19 cellular contexts compared by ENCODE assay signal in genomic region chr5:135007749-135008363, GRCh38. TPM values are rescaled to one million over a fixed set of nuclear protein-coding genes. Genes with fewer than 3 reads are reported as not detected.
"Had no signal": no experiment of that assay in that cellular context is flagged by ENCODE, and none has a peak within 500 bp of the region (broad histone marks: within the 10 kb centered on the region; RNA-seq: fewer than 3 reads in every experiment).

No MANE protein-coding gene starts in this region.

- H3K9me3 ChIP-seq: esophagus muscularis mucosa, gastrocnemius medialis, left ventricle myocardium inferior, lower lobe of right lung, ovary, right atrium auricular region had no signal

- ATAC-seq: gastrocnemius medialis, lower lobe of right lung had no signal

- H3K27me3 ChIP-seq: esophagus muscularis mucosa, gastrocnemius medialis, ovary, right atrium auricular region had no signal

- H3K27ac ChIP-seq: dorsolateral prefrontal cortex, epithelial cell of prostate, esophagus muscularis mucosa, gastrocnemius medialis, left ventricle myocardium inferior, lower lobe of right lung, ovary, right atrium auricular region had no signal

- H3K4me3 ChIP-seq: dorsolateral prefrontal cortex, esophagus muscularis mucosa, gastrocnemius medialis, left ventricle myocardium inferior, lower lobe of right lung, ovary, right atrium auricular region had no signal

- H3K4me1 ChIP-seq: gastrocnemius medialis, lower lobe of right lung, right atrium auricular region had no signal

- H3K36me3 ChIP-seq: esophagus muscularis mucosa, gastrocnemius medialis, left ventricle myocardium inferior, lower lobe of right lung, ovary, right atrium auricular region had no signal

- DNase-seq: cortex of kidney; effector memory CD4-positive, alpha-beta T cell; gastrocnemius medialis; glutamatergic neuron; immature natural killer cell; left ventricle myocardium inferior; lower lobe of right lung; midbrain; naive B cell; ovary; small intestine; stimulated activated CD4-positive, alpha-beta T cell treated with anti-CD3 and anti-CD28 coated beads, Interleukin-2, amount 100 ng/mL, for 48 hours; stimulated activated naive CD4-positive, alpha-beta T cell treated with Interleukin-2 at 50 U/mL for 16 hours; trophoblast cell had no signal

RNA-seq across cellular contexts. Expression of gene PITX1, which starts 26.2 kb away (rescaled TPM):
- total RNA-seq: left ventricle myocardium inferior, right atrium auricular region had no signal
- polyA plus RNA-seq: immature natural killer cell had no signal

RNA-seq across cellular contexts. Expression of gene CATSPER3, which starts 40.1 kb away (rescaled TPM):
- total RNA-seq: urinary bladder had no signal
